Comparison of ENCODE assay signal across 27 cellular contexts in the genomic region with DNA sequence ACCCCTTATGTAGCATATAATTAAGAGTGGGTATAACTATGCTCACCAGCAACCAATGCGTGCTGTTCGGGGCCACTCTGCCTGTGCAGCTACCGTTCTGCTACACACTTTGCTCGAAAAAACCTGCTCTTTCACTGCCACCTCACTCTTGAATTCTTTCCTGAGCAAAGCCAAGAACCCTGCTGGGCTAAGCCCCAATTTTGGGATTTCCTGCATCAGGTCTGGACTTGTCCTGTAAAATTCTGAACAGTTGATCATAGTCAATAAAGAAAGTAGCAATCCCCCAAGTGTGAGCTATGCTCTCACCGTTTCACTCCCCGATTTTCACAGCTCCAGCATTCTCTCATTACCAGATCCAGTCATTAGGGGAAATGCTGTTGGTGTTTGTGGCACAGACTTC.
"Had no signal": no experiment of that assay in that cellular context is flagged by ENCODE, and none has a peak within 500 bp of the region (broad histone marks: within the 10 kb centered on the region; RNA-seq: fewer than 3 reads in every experiment).

No MANE protein-coding gene starts in this region.

- H3K9ac ChIP-seq: KMS-11 had no signal

- H3K9me3 ChIP-seq: adrenal gland, MG63, SJSA1 had no signal

- H3K27me3 ChIP-seq: adrenal gland, MG63, SJSA1 had no signal

- H3K4me1 ChIP-seq: adrenal gland, SJSA1 had no signal

- H3K36me3 ChIP-seq: adrenal gland, MG63, SJSA1 had no signal

- H3K4me2 ChIP-seq: KMS-11 had no signal

- H3K4me3 ChIP-seq: adrenal gland, MG63, SJSA1 had no signal

- DNase-seq: activated CD4-positive, alpha-beta T cell treated with anti-CD3 and anti-CD28 coated beads for 48 hours; activated CD4-positive, alpha-beta T cell treated with anti-CD3 and anti-CD28 coated beads, Interleukin-2, amount 50 U/mL, for 4 hours; activated CD4-positive, CD25-positive, alpha-beta regulatory T cell treated with anti-CD3 and anti-CD28 coated beads, Interleukin-2, amount 50 U/mL, for 72 hours; activated CD8-positive, alpha-beta memory T cell treated with anti-CD3 and anti-CD28 coated beads, Interleukin-2, amount 50 U/mL, for 48 hours; activated CD8-positive, alpha-beta T cell treated with anti-CD3 and anti-CD28 coated beads, Interleukin-2, amount 10 ng/mL, durations not matched to agents 7 days and 5 days; activated naive CD4-positive, alpha-beta T cell treated with anti-CD3 and anti-CD28 coated beads, Interleukin-2, amount 50 U/mL, for 16 hours; activated naive CD8-positive, alpha-beta T cell treated with anti-CD3 and anti-CD28 coated beads, Interleukin-2, amount 10 ng/mL, durations not matched to agents 7 days and 5 days; activated T-cell treated with anti-CD3 and anti-CD28 coated beads, Interleukin-2, amount 50 U/mL, for 1 hour; adrenal gland; anterior cingulate cortex; MG63; MV-4-11; NCI-H1092 treated with DMSO at 0.1 percent for 48 hours; NCI-H1436; NCI-H1694 treated with DMSO at 0.1 percent for 48 hours; NCI-H2029 treated with DMSO at 0.1 percent for 48 hours; NCI-H345; NCI-H510A; NCI-H526 treated with DMSO at 0.1 percent for 48 hours; NCI-H82; RPMI8226; SHP77; SW 1271 had no signal

- ATAC-seq: activated CD8-positive, alpha-beta T cell treated with anti-CD3 and anti-CD28 coated beads, Interleukin-2, amount 10 ng/mL, durations not matched to agents 7 days and 5 days; Panc1; SK-N-SH treated with all-trans-retinoic acid at 6 μM for 48 hours had no signal

- H3K27ac ChIP-seq: adrenal gland, KMS-11, SJSA1 had no signal
